In genomic region chr4:180808862-180809261, GRCh38 we compare ENCODE assay signal across 32 cellular contexts.
"Had no signal": no experiment of that assay in that cellular context is flagged by ENCODE, and none has a peak within 500 bp of the region (broad histone marks: within the 10 kb centered on the region; RNA-seq: fewer than 3 reads in every experiment).

No MANE protein-coding gene starts in this region.

- H3K27ac ChIP-seq: body of pancreas, colonic mucosa, epithelial cell of prostate had no signal

- H3K4me3 ChIP-seq: body of pancreas, colonic mucosa had no signal

- H3K27me3 Mint-ChIP-seq: activated CD4-positive, alpha-beta memory T cell treated with anti-CD3 and anti-CD28 coated beads for 36 hours; activated CD4-positive, alpha-beta T cell treated with anti-CD3 and anti-CD28 coated beads for 36 hours; activated CD4-positive, alpha-beta T cell treated with anti-CD3 and anti-CD28 coated beads, Interleukin-2, amount 10 ng/mL, durations not matched to agents 24 days and 14 days; activated naive CD4-positive, alpha-beta T cell treated with anti-CD3 and anti-CD28 coated beads, Interleukin-2, amount 10 ng/mL, durations not matched to agents 7 days and 5 days; activated naive CD8-positive, alpha-beta T cell treated with anti-CD3 and anti-CD28 coated beads, Interleukin-2, amount 10 ng/mL, durations not matched to agents 7 days and 5 days; activated T-cell treated with anti-CD3 and anti-CD28 coated beads, Interleukin-2, amount 50 U/mL, for 24 hours; T-helper 17 cell had no signal

- H3K27ac Mint-ChIP-seq: activated CD4-positive, alpha-beta memory T cell treated with anti-CD3 and anti-CD28 coated beads for 36 hours; activated CD4-positive, alpha-beta T cell treated with anti-CD3 and anti-CD28 coated beads for 36 hours; activated CD4-positive, alpha-beta T cell treated with anti-CD3 and anti-CD28 coated beads, Interleukin-2, amount 10 ng/mL, durations not matched to agents 24 days and 14 days; activated CD8-positive, alpha-beta T cell treated with anti-CD3 and anti-CD28 coated beads, Interleukin-2, amount 10 ng/mL, durations not matched to agents 7 days and 5 days; activated naive CD4-positive, alpha-beta T cell treated with anti-CD3 and anti-CD28 coated beads, Interleukin-2, amount 10 ng/mL, durations not matched to agents 7 days and 5 days; activated naive CD4-positive, alpha-beta T cell treated with anti-CD3 and anti-CD28 coated beads, Interleukin-2, amount 50 U/mL, for 72 hours; activated naive CD8-positive, alpha-beta T cell treated with anti-CD3 and anti-CD28 coated beads, Interleukin-2, amount 10 ng/mL, durations not matched to agents 7 days and 5 days; activated T-cell treated with anti-CD3 and anti-CD28 coated beads, Interleukin-2, amount 50 U/mL, for 24 hours; activated T-cell treated with anti-CD3 and anti-CD28 coated beads, Interleukin-2, amount 50 U/mL, for 72 hours; T-helper 17 cell; T-helper 2 cell treated with Interferon-gamma antibody and Interleukin-4, amounts not matched to agents 5 μg/mL and 100 μg/mL, for 36 hours had no signal

- H3K4me1 ChIP-seq: body of pancreas, colonic mucosa had no signal

- H3K9me3 ChIP-seq: body of pancreas, colonic mucosa had no signal

- H3K9me3 Mint-ChIP-seq: activated CD4-positive, alpha-beta memory T cell treated with anti-CD3 and anti-CD28 coated beads for 36 hours; activated CD4-positive, alpha-beta T cell treated with anti-CD3 and anti-CD28 coated beads, Interleukin-2, amount 10 ng/mL, durations not matched to agents 24 days and 14 days; activated naive CD4-positive, alpha-beta T cell treated with anti-CD3 and anti-CD28 coated beads, Interleukin-2, amount 10 ng/mL, durations not matched to agents 7 days and 5 days; activated naive CD8-positive, alpha-beta T cell treated with anti-CD3 and anti-CD28 coated beads, Interleukin-2, amount 10 ng/mL, durations not matched to agents 7 days and 5 days; activated T-cell treated with anti-CD3 and anti-CD28 coated beads, Interleukin-2, amount 50 U/mL, for 72 hours; T-helper 2 cell treated with Interferon-gamma antibody and Interleukin-4, amounts not matched to agents 5 μg/mL and 100 μg/mL, for 36 hours had no signal

- H3K4me1 Mint-ChIP-seq: activated CD4-positive, alpha-beta T cell treated with anti-CD3 and anti-CD28 coated beads for 36 hours; activated CD4-positive, alpha-beta T cell treated with anti-CD3 and anti-CD28 coated beads, Interleukin-2, amount 10 ng/mL, durations not matched to agents 24 days and 14 days; activated naive CD4-positive, alpha-beta T cell treated with anti-CD3 and anti-CD28 coated beads, Interleukin-2, amount 10 ng/mL, durations not matched to agents 7 days and 5 days; activated naive CD8-positive, alpha-beta T cell treated with anti-CD3 and anti-CD28 coated beads, Interleukin-2, amount 10 ng/mL, durations not matched to agents 7 days and 5 days; T-helper 17 cell had no signal

- DNase-seq: activated CD4-positive, alpha-beta memory T cell treated with anti-CD3 and anti-CD28 coated beads for 36 hours; activated CD4-positive, alpha-beta T cell treated with anti-CD3 and anti-CD28 coated beads for 36 hours; activated CD4-positive, alpha-beta T cell treated with anti-CD3 and anti-CD28 coated beads, Interleukin-2, amount 10 ng/mL, durations not matched to agents 24 days and 14 days; activated CD4-positive, CD25-positive, alpha-beta regulatory T cell; activated CD4-positive, CD25-positive, alpha-beta regulatory T cell treated with anti-CD3 and anti-CD28 coated beads, Interleukin-2, amount 50 U/mL, for 72 hours; activated CD8-positive, alpha-beta memory T cell treated with anti-CD3 and anti-CD28 coated beads, Interleukin-2, amount 50 U/mL, for 48 hours; activated CD8-positive, alpha-beta T cell treated with anti-CD3 and anti-CD28 coated beads, Interleukin-2, amount 10 ng/mL, durations not matched to agents 7 days and 5 days; activated gamma-delta T cell; activated naive CD4-positive, alpha-beta T cell; activated naive CD4-positive, alpha-beta T cell treated with anti-CD3 and anti-CD28 coated beads, Interleukin-2, amount 10 ng/mL, durations not matched to agents 7 days and 5 days; activated naive CD8-positive, alpha-beta T cell treated with anti-CD3 and anti-CD28 coated beads, Interleukin-2, amount 10 ng/mL, durations not matched to agents 7 days and 5 days; activated T-cell treated with anti-CD3 and anti-CD28 coated beads for 4 hours; activated T-cell treated with anti-CD3 and anti-CD28 coated beads, Interleukin-2, amount 50 U/mL, for 24 hours; activated T-cell treated with anti-CD3 and anti-CD28 coated beads, Interleukin-2, amount 50 U/mL, for 72 hours; amniotic stem cell; anterior cingulate cortex; body of pancreas; caudate nucleus; colonic mucosa; effector CD8-positive, alpha-beta T cell; foreskin fibroblast; head of caudate nucleus; T-helper 1 cell; T-helper 17 cell; T1000 had no signal

- ATAC-seq: activated CD4-positive, alpha-beta T cell treated with anti-CD3 and anti-CD28 coated beads for 36 hours; activated CD8-positive, alpha-beta T cell treated with anti-CD3 and anti-CD28 coated beads, Interleukin-2, amount 10 ng/mL, durations not matched to agents 7 days and 5 days; activated naive CD4-positive, alpha-beta T cell treated with anti-CD3 and anti-CD28 coated beads, Interleukin-2, amount 50 U/mL, for 72 hours; activated T-cell treated with anti-CD3 and anti-CD28 coated beads, Interleukin-2, amount 50 U/mL, for 72 hours; body of pancreas; esophagus mucosa; T-helper 17 cell had no signal

- H3K4me3 Mint-ChIP-seq: activated CD4-positive, alpha-beta memory T cell treated with anti-CD3 and anti-CD28 coated beads for 36 hours; activated CD4-positive, alpha-beta T cell treated with anti-CD3 and anti-CD28 coated beads for 36 hours; activated CD4-positive, alpha-beta T cell treated with anti-CD3 and anti-CD28 coated beads, Interleukin-2, amount 10 ng/mL, durations not matched to agents 24 days and 14 days; activated CD8-positive, alpha-beta T cell treated with anti-CD3 and anti-CD28 coated beads, Interleukin-2, amount 10 ng/mL, durations not matched to agents 7 days and 5 days; activated naive CD4-positive, alpha-beta T cell treated with anti-CD3 and anti-CD28 coated beads, Interleukin-2, amount 10 ng/mL, durations not matched to agents 7 days and 5 days; activated naive CD8-positive, alpha-beta T cell treated with anti-CD3 and anti-CD28 coated beads, Interleukin-2, amount 10 ng/mL, durations not matched to agents 7 days and 5 days; activated T-cell treated with anti-CD3 and anti-CD28 coated beads, Interleukin-2, amount 50 U/mL, for 24 hours; activated T-cell treated with anti-CD3 and anti-CD28 coated beads, Interleukin-2, amount 50 U/mL, for 72 hours; T-helper 17 cell; T-helper 2 cell treated with Interferon-gamma antibody and Interleukin-4, amounts not matched to agents 5 μg/mL and 100 μg/mL, for 36 hours had no signal

- H3K36me3 ChIP-seq: colonic mucosa had no signal

- FAIRE-seq: endometrium, endothelial cell of umbilical vein, frontal cortex had no signal

- H3K27me3 ChIP-seq: body of pancreas, colonic mucosa had no signal

- H3K36me3 Mint-ChIP-seq: activated CD4-positive, alpha-beta memory T cell treated with anti-CD3 and anti-CD28 coated beads for 36 hours; activated naive CD4-positive, alpha-beta T cell treated with anti-CD3 and anti-CD28 coated beads, Interleukin-2, amount 10 ng/mL, durations not matched to agents 7 days and 5 days; activated naive CD4-positive, alpha-beta T cell treated with anti-CD3 and anti-CD28 coated beads, Interleukin-2, amount 50 U/mL, for 72 hours; activated naive CD8-positive, alpha-beta T cell treated with anti-CD3 and anti-CD28 coated beads, Interleukin-2, amount 10 ng/mL, durations not matched to agents 7 days and 5 days had no signal
